In genomic region chr17:17783825-17784598, GRCh38 we compare ENCODE assay signal across 8 cellular contexts. TPM values are rescaled to one million over a fixed set of nuclear protein-coding genes. Genes with fewer than 3 reads are reported as not detected.
A peak's percentile ranks its signal among the peaks of the same experiment; 100 is the strongest.
DNase-seq lines count a peak whose midpoint lies in the region; ATAC-seq, FAIRE-seq and TF ChIP-seq lines count a peak whose summit lies in the region.

No MANE protein-coding gene starts in this region.

- intact Hi-C loops in endothelial cell of umbilical vein (cut with micrococcal nuclease), result loop anchor here (2.0 to 5.0 kb wide), 2 partner anchors 57 to 101 kb away; no protein-coding TSS in a partner anchor

- peaks cover 13 to 26% (median 17%) of the 10 kb centered on the region in 3 donors for H3K4me1 Mint-ChIP-seq in IgD-negative memory B cell

- H3K27me3 ChIP-seq in DND-41 (ENCODE audit: insufficient read depth, low read length, poor library complexity), result no peaks in the 10 kb centered on the region
- H3K27me3 ChIP-seq in endothelial cell of umbilical vein (ENCODE audit: control insufficient read depth in 2 of 2, insufficient read depth in 2 of 2, low read length in 2 of 2), result no peaks in the 10 kb centered on the region
- H3K27me3 ChIP-seq in muscle layer of colon (ENCODE audit: control insufficient read depth in 1 of 2, insufficient read depth in 2 of 2, low read length in 2 of 2), result no peaks in the 10 kb centered on the region

- TF ChIP-seq POLR2A in endothelial cell of umbilical vein (IDR thresholded peaks at IDR 0.05; ENCODE audit: low read depth, low read length), result no peak

- CTCF ChIA-PET in endothelial cell of umbilical vein (lab: Charles Lee), result interaction anchor here (1.4 to 1.9 kb wide), 3 partner anchors 9 to 104 kb away, joined by 3 to 7 read pairs (median 5); no protein-coding TSS in a partner anchor

- FAIRE-seq in endothelial cell of umbilical vein (lab: Jason Lieb, UNC), result peak; percentile 4

- TF ChIP-seq CTCF in DND-41 (IDR thresholded peaks at IDR 0.05; ENCODE audit: borderline replicate concordance, extremely low read depth, low read length, poor library complexity, severe bottlenecking) (no peak), endothelial cell of umbilical vein (IDR thresholded peaks at IDR 0.05; ENCODE audit: extremely low read depth in 1 of 2, insufficient read depth in 1 of 2, low read depth in 1 of 2, low read length in 2 of 2) (no peak)

- H2AFZ ChIP-seq in DND-41 (ENCODE audit: low read depth, low read length), result no peak overlapping the region
- no peak overlapping the region for H2AFZ ChIP-seq in endothelial cell of umbilical vein (ENCODE audit: low read depth, low read length)

- H3K9me3 Mint-ChIP-seq in IgD-negative memory B cell, result no peaks in the 10 kb centered on the region

- H3K9ac ChIP-seq in DND-41 (ENCODE audit: low read depth, low read length) (no peak overlapping the region), endothelial cell of umbilical vein (replicated peaks; ENCODE audit: extremely low read depth, insufficient read depth, low read length) (no peak overlapping the region), muscle layer of colon (ENCODE audit: low read length) (no peak overlapping the region)

- no TSS peak for BruUV-seq in endothelial cell of umbilical vein (replicated peaks; lab: Mats Ljungman, UMichigan)

- H3K4me2 ChIP-seq in DND-41 (ENCODE audit: insufficient read depth, low read length) (no peak overlapping the region), endothelial cell of umbilical vein (ENCODE audit: insufficient read depth, low read length) (peak overlapping the region; percentile 63)

- H3K9me3 ChIP-seq in DND-41 (ENCODE audit: insufficient read depth, low read length, severe bottlenecking), result no peaks in the 10 kb centered on the region
- no peaks in the 10 kb centered on the region for H3K9me3 ChIP-seq in endothelial cell of umbilical vein (replicated peaks; ENCODE audit: control insufficient read depth, insufficient read depth, low read length)
- no peaks in the 10 kb centered on the region for H3K9me3 ChIP-seq in muscle layer of colon (ENCODE audit: low read length)

- POLR2A ChIA-PET in endothelial cell of umbilical vein (lab: Charles Lee), result interaction anchor here (0.5 kb wide), 1 partner anchor 21 kb away, joined by 4 read pairs; no protein-coding TSS in a partner anchor

- no peak overlapping the region for H3K4me3 ChIP-seq in DND-41 (ENCODE audit: low read depth in 1 of 2, low read length in 2 of 2)
- H3K4me3 ChIP-seq in endothelial cell of umbilical vein (replicated peaks in 1 of 3; ENCODE audit: insufficient read depth in 1 of 3, low read depth in 1 of 3, low read length in 3 of 3), result peak overlapping the region in 1 of 3 experiments; percentile 30
- H3K4me3 ChIP-seq in muscle layer of colon (ENCODE audit: low read depth in 1 of 2, low read length in 2 of 2), result peak overlapping the region; percentile 56 to 58
- peak overlapping the region; percentile 65 for H3K4me3 ChIP-seq in urinary bladder (ENCODE audit: low read depth, low read length)

- H3K27ac ChIP-seq in DND-41 (ENCODE audit: low read length) (no peak overlapping the region), endothelial cell of umbilical vein (ENCODE audit: insufficient read depth, low read depth, low read length) (no peak overlapping the region), muscle layer of colon (ENCODE audit: low read depth, low read length) (peak overlapping the region; percentile 89), urinary bladder (ENCODE audit: low read depth) (peak overlapping the region; percentile 49)

- peaks cover 6% of the 10 kb centered on the region for H3K27me3 Mint-ChIP-seq in IgD-negative memory B cell

- no peaks in the 10 kb centered on the region for H3K36me3 Mint-ChIP-seq in IgD-negative memory B cell

- ATAC-seq in DND-41 (ENCODE audit: insufficient read depth, low read depth) (no peak), GM21528 (IDR thresholded peaks at IDR 0.05; ENCODE audit: low FRiP score, unreplicated experiment) (no peak)

- H3K79me2 ChIP-seq in DND-41 (ENCODE audit: insufficient read depth, low read length) (peaks cover 82% of the 10 kb centered on the region), endothelial cell of umbilical vein (ENCODE audit: control insufficient read depth, insufficient read depth, low read length) (no peaks in the 10 kb centered on the region)

- DNase-seq in DND-41 (peak; percentile 36), UCSD-AML1 (lab: John Stamatoyannopoulos, UW; ENCODE audit: unreplicated experiment) (peak; percentile 67), endothelial cell of umbilical vein (ENCODE audit: low read depth, low spot score) (peak; percentile 38), Kasumi-1 (lab: John Stamatoyannopoulos, UW) (no peak)

- no peaks in the 10 kb centered on the region for H3K9me1 ChIP-seq in endothelial cell of umbilical vein (replicated peaks; ENCODE audit: control insufficient read depth, extremely low read depth, insufficient read depth, low read length)

- peak overlapping the region in 1 of 3 donors; percentile 93 for H3K27ac Mint-ChIP-seq in IgD-negative memory B cell

- H4K20me1 ChIP-seq in DND-41 (ENCODE audit: insufficient read depth, low read length) (peaks cover 90% of the 10 kb centered on the region), endothelial cell of umbilical vein (replicated peaks; ENCODE audit: control insufficient read depth, extremely low read depth, insufficient read depth, low read length) (peaks cover 3% of the 10 kb centered on the region)

- H3K4me3 Mint-ChIP-seq in IgD-negative memory B cell, result peak overlapping the region; percentile 80 to 96 (median 95)

- 14% methylated on average over 35 of the region's 35 CpGs for WGBS in urinary bladder

- dilution Hi-C loops in endothelial cell of umbilical vein (cut with MboI; ENCODE audit: extremely low pct_ligation_motif_present, low sequenced_read_pairs), result no loop called here

- no peaks in the 10 kb centered on the region for H3K36me3 ChIP-seq in DND-41 (ENCODE audit: insufficient read depth, low read length)
- no peaks in the 10 kb centered on the region for H3K36me3 ChIP-seq in endothelial cell of umbilical vein (ENCODE audit: control insufficient read depth in 2 of 2, extremely low read depth in 1 of 2, insufficient read depth in 2 of 2, low read length in 2 of 2)
- H3K36me3 ChIP-seq in muscle layer of colon (ENCODE audit: insufficient read depth, low read length), result no peaks in the 10 kb centered on the region
- no peaks in the 10 kb centered on the region for H3K36me3 ChIP-seq in urinary bladder (ENCODE audit: insufficient read depth)

- H3K4me1 ChIP-seq in DND-41 (ENCODE audit: insufficient read depth, low read length) (peaks cover 13% of the 10 kb centered on the region), endothelial cell of umbilical vein (ENCODE audit: control insufficient read depth, extremely low read depth, insufficient read depth, low read length) (peaks cover 30% of the 10 kb centered on the region), muscle layer of colon (ENCODE audit: insufficient read depth, low read length) (peaks cover 43% of the 10 kb centered on the region), urinary bladder (ENCODE audit: insufficient read depth) (no peaks in the 10 kb centered on the region)

TF ChIP-seq in endothelial cell of umbilical vein, 7 proteins besides CTCF, POLR2A, EP300 and RAD21:
- peak; percentile 9 for TF ChIP-seq EZH2 (IDR thresholded peaks at IDR 0.05; ENCODE audit: borderline replicate concordance, low read depth, low read length, severe bottlenecking)
- TF ChIP-seq, protein P1, sequence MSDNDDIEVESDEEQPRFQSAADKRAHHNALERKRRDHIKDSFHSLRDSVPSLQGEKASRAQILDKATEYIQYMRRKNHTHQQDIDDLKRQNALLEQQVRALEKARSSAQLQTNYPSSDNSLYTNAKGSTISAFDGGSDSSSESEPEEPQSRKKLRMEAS (IDR thresholded peaks at IDR 0.05; ENCODE audit: insufficient read depth, insufficient read length), result no peak
- TF ChIP-seq MYC (IDR thresholded peaks at IDR 0.05; ENCODE audit: low read depth, low read length), result no peak
- TF ChIP-seq FOS (IDR thresholded peaks at IDR 0.05; ENCODE audit: borderline replicate concordance, insufficient read depth, low read length), result no peak
- TF ChIP-seq POLR2AphosphoS5 (IDR thresholded peaks at IDR 0.05; ENCODE audit: insufficient read depth, low read depth, low read length), result no peak

RNA-seq across cellular contexts. Expression of gene SREBF1, which starts 52.8 kb away (rescaled TPM):
- 9.1 TPM for polyA plus RNA-seq in IgD-negative memory B cell
- total RNA-seq in endothelial cell of umbilical vein, result 109 and 117 TPM in 2 replicates
- polyA plus RNA-seq in endothelial cell of umbilical vein, result 50.4 and 66.3 TPM in 2 replicates
- polyA plus RNA-seq in endothelial cell of umbilical vein (2011; cell fraction: cytosol; rRNA removed), result 22.4 and 31.8 TPM in 2 replicates
- 139 and 174 TPM in 2 replicates for polyA plus RNA-seq in endothelial cell of umbilical vein (2011; cell fraction: nucleus; rRNA removed)
- polyA plus RNA-seq in endothelial cell of umbilical vein (2012), result 64.9 and 76.2 TPM in 2 replicates
- 51.5 and 65.4 TPM in 2 replicates for polyA minus RNA-seq in endothelial cell of umbilical vein
- polyA minus RNA-seq in endothelial cell of umbilical vein (2011; cell fraction: cytosol; rRNA and poly(A)+ RNA removed), result 114 TPM
- polyA minus RNA-seq in endothelial cell of umbilical vein (2011; cell fraction: nucleus; rRNA and poly(A)+ RNA removed), result 78.3 and 98.8 TPM in 2 replicates
- 21.1 TPM for total RNA-seq in urinary bladder
- polyA plus RNA-seq in urinary bladder, result 56.2 TPM

Comparison
In these comparisons a context has a peak if more than half of its experiments do, and no peak if none do; other contexts are left out.
1. DNase-seq: peak in DND-41 (single experiment), UCSD-AML1 (single experiment) and endothelial cell of umbilical vein (single experiment); none in Kasumi-1 (0 of 2).
2. H3K27ac ChIP-seq: peak in muscle layer of colon (single experiment) and urinary bladder (single experiment); none in DND-41 (single experiment) and endothelial cell of umbilical vein (single experiment).
3. H3K4me3 ChIP-seq: peak in muscle layer of colon (2 of 2) and urinary bladder (single experiment); none in DND-41 (0 of 2).